Comparison of ENCODE assay signal across 18 cellular contexts in genomic region chr22:49725516-49725915, GRCh38.
A peak's percentile ranks its signal among the peaks of the same experiment; 100 is the strongest.
DNase-seq lines count a peak whose midpoint lies in the region; ATAC-seq and TF ChIP-seq lines count a peak whose summit lies in the region.
"Had no signal": no experiment of that assay in that cellular context is flagged by ENCODE, and none has a peak within 500 bp of the region (broad histone marks: within the 10 kb centered on the region; RNA-seq: fewer than 3 reads in every experiment).

No MANE protein-coding gene starts in this region.

- no peak overlapping the region for H2AFZ ChIP-seq in H9 (ENCODE audit: low read length)

- H3T11ph ChIP-seq in H9 (ENCODE audit: low read length), result no peak overlapping the region

- POLR2A ChIA-PET in CD8-positive, alpha-beta T cell (lab: Charles Lee), result no interaction called here
- POLR2A ChIA-PET in activated B cell treated with CpG ODN at 0.5 μM for 24 hours (lab: Charles Lee), result no interaction called here

- no peaks in the 10 kb centered on the region for H3K36me3 ChIP-seq in BLaER1
- no peaks in the 10 kb centered on the region for H3K36me3 ChIP-seq in CD8-positive, alpha-beta T cell (ENCODE audit: insufficient read depth, low read length)
- H3K36me3 ChIP-seq: brain microvascular endothelial cell, heart left ventricle, lower lobe of right lung, right lobe of liver, upper lobe of right lung, WERI-Rb-1 had no signal

- in situ Hi-C loops in G401 (cut with HindIII; ENCODE audit: low sequenced_read_pairs), result no loop called here

- no peak overlapping the region for H3K4me3 ChIP-seq in BLaER1
- H3K4me3 ChIP-seq in CD8-positive, alpha-beta T cell (ENCODE audit: low read depth, low read length), result no peak overlapping the region

- H4K91ac ChIP-seq in H9 (ENCODE audit: insufficient read length, low read depth, low read length), result no peak overlapping the region

- peaks cover 16% of the 10 kb centered on the region for H3K4me1 Mint-ChIP-seq in CD8-positive, alpha-beta T cell (ENCODE audit: low read depth)
- H3K4me1 Mint-ChIP-seq in activated B cell treated with CpG ODN at 0.5 μM for 24 hours (peaks cover 8% of the 10 kb centered on the region), H9 (peaks cover 4% of the 10 kb centered on the region in 2 experiments; a peak in 3 of 4 replicates)

- CTCF ChIA-PET in CD8-positive, alpha-beta T cell (lab: Charles Lee), result interaction anchor here (1.4 kb wide), 1 partner anchor 69 kb away, joined by 8 read pairs; no protein-coding TSS in a partner anchor
- CTCF ChIA-PET in activated B cell treated with CpG ODN at 0.5 μM for 24 hours (lab: Charles Lee), result no interaction called here

- no CpG with 5 or more reads among the region's 19 CpGs for WGBS in H9 (ENCODE audit: extremely low coverage, insufficient read length, low lambda C conversion rate)

- no peaks in the 10 kb centered on the region for H3K9me3 ChIP-seq in BLaER1
- H3K9me3 ChIP-seq in CD8-positive, alpha-beta T cell (ENCODE audit: low read length), result no peaks in the 10 kb centered on the region
- no peaks in the 10 kb centered on the region for H3K9me3 ChIP-seq in H9 (ENCODE audit: control insufficient read depth, low read depth, low read length)
- H3K9me3 ChIP-seq: heart left ventricle, lower lobe of right lung, right lobe of liver, upper lobe of right lung had no signal

- no peak overlapping the region for H2BK15ac ChIP-seq in H9 (ENCODE audit: low read depth, low read length)

- intact Hi-C loops in CD8-positive, alpha-beta T cell (cut with DNase I, micrococcal nuclease), result loop anchor here (2.0 to 10.0 kb wide), 4 partner anchors 421 to 781 kb away; no protein-coding TSS in a partner anchor
- intact Hi-C loops in activated B cell treated with CpG ODN at 0.5 μM for 24 hours (cut with micrococcal nuclease), result loop anchor here (10.0 kb wide), 1 partner anchor 421 kb away; no protein-coding TSS in a partner anchor

- peak overlapping the region; percentile 49 for H3K4me3 Mint-ChIP-seq in CD8-positive, alpha-beta T cell
- H3K4me3 Mint-ChIP-seq in activated B cell treated with CpG ODN at 0.5 μM for 24 hours (peak overlapping the region; percentile 28), H9 (no peak overlapping the region)
- H3K4me3 Mint-ChIP-seq: neural crest cell had no signal

- H3K23me2 ChIP-seq in H9 (ENCODE audit: insufficient read length, low read depth, low read length, poor library complexity, severe bottlenecking), result no peaks in the 10 kb centered on the region

- H3K14ac ChIP-seq in H9 (ENCODE audit: insufficient read depth, low read length), result no peak overlapping the region

- H3K36me3 Mint-ChIP-seq in CD8-positive, alpha-beta T cell, result no peaks in the 10 kb centered on the region
- H3K36me3 Mint-ChIP-seq in activated B cell treated with CpG ODN at 0.5 μM for 24 hours (ENCODE audit: low read depth) (no peaks in the 10 kb centered on the region), H9 (ENCODE audit: insufficient read depth in 1 of 3, low read depth in 3 of 3) (no peaks in the 10 kb centered on the region; a peak in 1 of 7 replicates)

- no peak overlapping the region for H3K27ac ChIP-seq in BLaER1
- no peak overlapping the region for H3K27ac ChIP-seq in CD8-positive, alpha-beta T cell (ENCODE audit: low read depth, low read length)
- H3K27ac ChIP-seq in H9 (ENCODE audit: insufficient read length, low read depth, low read length), result no peak overlapping the region
- H3K27ac ChIP-seq: brain microvascular endothelial cell, foreskin keratinocyte, heart left ventricle, lower lobe of right lung, right lobe of liver, upper lobe of right lung, WERI-Rb-1 had no signal

- no peaks in the 10 kb centered on the region for H3K79me1 ChIP-seq in H9 (ENCODE audit: insufficient read depth, low read depth, low read length, poor library complexity, severe bottlenecking)

- no peak for TF ChIP-seq CTCF in CD8-positive, alpha-beta T cell (IDR thresholded peaks at IDR 0.05)
- TF ChIP-seq CTCF in activated B cell treated with CpG ODN at 0.5 μM for 24 hours (IDR thresholded peaks at IDR 0.05), result no peak
- TF ChIP-seq CTCF in H9 (conservative IDR thresholded peaks at IDR 0.05), result no peak

- peaks cover 24% of the 10 kb centered on the region for H3K27me3 Mint-ChIP-seq in CD8-positive, alpha-beta T cell (ENCODE audit: low read depth)
- H3K27me3 Mint-ChIP-seq in activated B cell treated with CpG ODN at 0.5 μM for 24 hours (peaks cover 36% of the 10 kb centered on the region), H9 (ENCODE audit: low read depth) (peaks cover 74% of the 10 kb centered on the region)

- H4K8ac ChIP-seq in H9 (replicated peaks; ENCODE audit: insufficient read length, low read depth, low read length), result no peak overlapping the region

- no peak overlapping the region for H2AK5ac ChIP-seq in H9 (ENCODE audit: insufficient read length, low read length)

- H2BK20ac ChIP-seq in H9 (ENCODE audit: low read depth, low read length, poor library complexity, severe bottlenecking), result no peak overlapping the region

- no peaks in the 10 kb centered on the region for H3K9me3 Mint-ChIP-seq in CD8-positive, alpha-beta T cell
- H3K9me3 Mint-ChIP-seq in activated B cell treated with CpG ODN at 0.5 μM for 24 hours, result no peaks in the 10 kb centered on the region
- H3K9me3 Mint-ChIP-seq in H9, result no peaks in the 10 kb centered on the region; a peak in 1 of 5 replicates
- H3K9me3 Mint-ChIP-seq: activated CD4-positive, alpha-beta T cell treated with anti-CD3 and anti-CD28 coated beads, Interleukin-2, amount 10 ng/mL, durations not matched to agents 7 days and 5 days; CD4-positive, alpha-beta T cell; neural crest cell had no signal

- no peak overlapping the region for H2BK12ac ChIP-seq in H9 (ENCODE audit: insufficient read length, low read depth, low read length)

- H2BK5ac ChIP-seq in H9 (ENCODE audit: insufficient read length, low read length), result no peak overlapping the region

- H4K20me1 ChIP-seq in BLaER1, result peaks cover 30% of the 10 kb centered on the region
- H4K20me1 ChIP-seq in H9 (ENCODE audit: control insufficient read depth, insufficient read depth, insufficient read length), result no peaks in the 10 kb centered on the region

- H3K56ac ChIP-seq in H9 (ENCODE audit: insufficient read length, low read depth, low read length), result no peak overlapping the region

- H3K23ac ChIP-seq in H9 (ENCODE audit: insufficient read length, low read depth, low read length), result no peak overlapping the region

- H3K4me1 ChIP-seq in BLaER1 (peaks cover 61% of the 10 kb centered on the region), H9 (ENCODE audit: insufficient read depth, low read length) (no peaks in the 10 kb centered on the region)
- H3K4me1 ChIP-seq in CD8-positive, alpha-beta T cell (ENCODE audit: insufficient read depth, low read length), result peaks cover 20% of the 10 kb centered on the region
- H3K4me1 ChIP-seq: foreskin keratinocyte, right lobe of liver, upper lobe of right lung had no signal

- no peak overlapping the region for H4K5ac ChIP-seq in H9 (ENCODE audit: insufficient read length, low read depth, low read length)

- no peak for ATAC-seq in CD8-positive, alpha-beta T cell
- no peak for ATAC-seq in activated B cell treated with CpG ODN at 0.5 μM for 24 hours (ENCODE audit: low read depth)

- peak overlapping the region; percentile 90 for H3K4me2 ChIP-seq in BLaER1
- H3K4me2 ChIP-seq in H9 (ENCODE audit: insufficient read depth, insufficient read length, low read length), result no peak overlapping the region

- no peak overlapping the region for H2BK120ac ChIP-seq in H9 (ENCODE audit: low read depth, low read length, poor library complexity, severe bottlenecking)

- no peaks in the 10 kb centered on the region for H3K79me2 ChIP-seq in H9 (ENCODE audit: insufficient read depth, low read length)

- DNase-seq in CD8-positive, alpha-beta T cell, result no peak
- DNase-seq in activated B cell treated with CpG ODN at 0.5 μM for 24 hours (no peak), mesenteric fat pad (ENCODE audit: low spot score) (peak; percentile 82), H9 (no peak), G401 (ENCODE audit: low spot score) (no peak), iPS-NIHi7 (ENCODE audit: extremely low spot score) (no peak)
- DNase-seq: amniotic stem cell had no signal

- no peak overlapping the region for H3K9ac ChIP-seq in BLaER1
- no peak overlapping the region for H3K9ac ChIP-seq in H9 (ENCODE audit: extremely low read depth, insufficient read length, low read length)

- peaks cover 52% of the 10 kb centered on the region for H3K27me3 ChIP-seq in BLaER1
- H3K27me3 ChIP-seq in CD8-positive, alpha-beta T cell (ENCODE audit: insufficient read depth, low read length), result peaks cover 9% of the 10 kb centered on the region
- H3K27me3 ChIP-seq in H9 (ENCODE audit: insufficient read depth, low read length), result no peaks in the 10 kb centered on the region; the same call in 1 of the 2 replicates
- H3K27me3 ChIP-seq: right lobe of liver had no signal

- H3K4ac ChIP-seq in H9 (ENCODE audit: low read depth, low read length), result no peak overlapping the region

- H3K27ac Mint-ChIP-seq in CD8-positive, alpha-beta T cell, result no peak overlapping the region
- no peak overlapping the region for H3K27ac Mint-ChIP-seq in activated B cell treated with CpG ODN at 0.5 μM for 24 hours
- no peak overlapping the region for H3K27ac Mint-ChIP-seq in H9
- H3K27ac Mint-ChIP-seq: activated CD4-positive, alpha-beta T cell treated with anti-CD3 and anti-CD28 coated beads, Interleukin-2, amount 10 ng/mL, durations not matched to agents 7 days and 5 days; CD4-positive, alpha-beta T cell had no signal

- no peak overlapping the region for H3K18ac ChIP-seq in H9 (ENCODE audit: insufficient read length, low read depth, low read length)

Comparison
In these comparisons a context has a peak if more than half of its experiments do, and no peak if none do; other contexts are left out.
1. H3K4me3 Mint-ChIP-seq: peak in CD8-positive, alpha-beta T cell (single experiment) and activated B cell treated with CpG ODN at 0.5 μM for 24 hours (single experiment); none in H9 (0 of 2).